Comparison of ENCODE assay signal across 13 cellular contexts in the genomic region with DNA sequence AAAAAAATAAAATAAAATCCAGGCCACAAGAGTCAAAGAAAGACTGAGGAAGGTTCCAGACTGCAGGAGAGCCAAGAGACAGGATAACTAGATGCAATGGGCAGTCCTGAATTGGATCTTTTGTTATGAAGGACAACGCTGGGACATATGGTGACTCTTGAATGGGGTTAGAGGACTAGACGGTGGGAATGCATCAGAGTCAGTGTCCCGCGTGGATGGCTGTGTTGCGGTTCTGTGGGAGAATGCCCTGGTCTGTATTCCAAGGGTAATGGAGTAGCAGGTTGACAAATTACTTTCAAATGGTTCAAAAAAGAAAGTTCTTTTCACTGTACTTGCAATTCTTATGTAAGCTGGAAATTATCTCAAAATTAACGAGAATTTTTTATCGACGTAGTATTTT. TPM values are rescaled to one million over a fixed set of nuclear protein-coding genes. Genes with fewer than 3 reads are reported as not detected.
DNase-seq lines count a peak whose midpoint lies in the region; ATAC-seq, FAIRE-seq and TF ChIP-seq lines count a peak whose summit lies in the region.
"Had no signal": no experiment of that assay in that cellular context is flagged by ENCODE, and none has a peak within 500 bp of the region (broad histone marks: within the 10 kb centered on the region; RNA-seq: fewer than 3 reads in every experiment).

No MANE protein-coding gene starts in this region.

- no peak for TF ChIP-seq POLR2A in GM12891 (IDR thresholded peaks at IDR 0.05; ENCODE audit: low read depth, low read length)

- 96% methylated on average over 8 of the region's 8 CpGs for WGBS in mammary epithelial cell (ENCODE audit: low coverage, missing lambda C conversion rate)

- H3K9me2 ChIP-seq in Loucy (replicated peaks; ENCODE audit: low read depth, low read length): no peaks in the 10 kb centered on the region

- H3K9ac ChIP-seq in Loucy (ENCODE audit: low read depth, low read length, poor library complexity, severe bottlenecking) (peak overlapping the region; percentile 69), mammary epithelial cell (ENCODE audit: insufficient read depth, low read length) (no peak overlapping the region)

- BruUV-seq in mammary epithelial cell (replicated peaks; lab: Mats Ljungman, UMichigan): no TSS peak

- no peak for ATAC-seq in stimulated activated naive B cell treated with anti-CD40 and anti-IgM and Interleukin-4, amounts not matched to agents 10 μg/mL and 1 μg/mL and 100 μg/mL, for 72 hours (replicated peaks)
- ATAC-seq in GM21447 (IDR thresholded peaks at IDR 0.05; ENCODE audit: unreplicated experiment): no peak
- ATAC-seq: left colon had no signal

- dilution Hi-C loops in mammary epithelial cell (cut with HindIII; ENCODE audit: low sequenced_read_pairs): loop anchor here (10.0 kb wide), 1 partner anchor 258 kb away; the partner anchor contains the start of genes ALKBH2 and UNG

- H3K4me3 Mint-ChIP-seq in nephron progenitor cell: no peak overlapping the region
- H3K4me3 Mint-ChIP-seq in stimulated activated naive B cell treated with anti-CD40 and anti-IgM and Interleukin-4, amounts not matched to agents 10 μg/mL and 1 μg/mL and 100 μg/mL, for 72 hours: no peak overlapping the region

- H2AFZ ChIP-seq in ACC112 (ENCODE audit: low read length, unreplicated experiment): no peak overlapping the region
- no peak overlapping the region for H2AFZ ChIP-seq in Loucy (ENCODE audit: low read length)
- no peak overlapping the region for H2AFZ ChIP-seq in mammary epithelial cell (ENCODE audit: low read depth, low read length)

- no peaks in the 10 kb centered on the region for H3K9me3 Mint-ChIP-seq in nephron progenitor cell
- H3K9me3 Mint-ChIP-seq in stimulated activated naive B cell treated with anti-CD40 and anti-IgM and Interleukin-4, amounts not matched to agents 10 μg/mL and 1 μg/mL and 100 μg/mL, for 72 hours: no peaks in the 10 kb centered on the region

- peaks cover 84% of the 10 kb centered on the region for H3K4me1 ChIP-seq in ACC112 (ENCODE audit: control insufficient read depth, insufficient read depth, low read length, unreplicated experiment)
- H3K4me1 ChIP-seq in Loucy (ENCODE audit: insufficient read depth, low read length, poor library complexity, severe bottlenecking): peaks cover 49% of the 10 kb centered on the region
- peaks cover 85% of the 10 kb centered on the region for H3K4me1 ChIP-seq in mammary epithelial cell (ENCODE audit: insufficient read depth, low read length)

- in situ Hi-C loops in mammary epithelial cell (cut with MboI; ENCODE audit: low sequenced_read_pairs in 2 of 2): no loop called here

- H3K4me3 ChIP-seq in ACC112 (ENCODE audit: low read depth, low read length) (peak overlapping the region; percentile 10; the same call in 1 of the 2 replicates), Loucy (ENCODE audit: low read length, poor library complexity, severe bottlenecking) (no peak overlapping the region), mammary epithelial cell (replicated peaks in 1 of 3; ENCODE audit: insufficient read depth in 1 of 3, low read depth in 2 of 3, low read length in 3 of 3) (no peak overlapping the region)

- peak overlapping the region; percentile 99 for H3K27ac ChIP-seq in ACC112 (ENCODE audit: low read depth, low read length)
- peak overlapping the region; percentile 97 for H3K27ac ChIP-seq in mammary epithelial cell (ENCODE audit: insufficient read depth, low read depth, low read length)

- FAIRE-seq in GM12891 (lab: Jason Lieb, UNC): no peak
- FAIRE-seq: GM12892 had no signal

- H3K27me3 ChIP-seq in ACC112 (ENCODE audit: insufficient read depth, low read length): no peaks in the 10 kb centered on the region
- H3K27me3 ChIP-seq in Loucy (ENCODE audit: insufficient read depth, low read length, poor library complexity, severe bottlenecking): no peaks in the 10 kb centered on the region
- H3K27me3 ChIP-seq in mammary epithelial cell (ENCODE audit: insufficient read depth, low read length): no peaks in the 10 kb centered on the region

- no peaks in the 10 kb centered on the region for H4K20me1 ChIP-seq in Loucy (ENCODE audit: insufficient read depth, low read length, poor library complexity, severe bottlenecking)
- H4K20me1 ChIP-seq in mammary epithelial cell (ENCODE audit: insufficient read depth, low read length): no peaks in the 10 kb centered on the region

- peak overlapping the region; percentile 71 for H3K27ac Mint-ChIP-seq in nephron progenitor cell
- H3K27ac Mint-ChIP-seq in stimulated activated naive B cell treated with anti-CD40 and anti-IgM and Interleukin-4, amounts not matched to agents 10 μg/mL and 1 μg/mL and 100 μg/mL, for 72 hours: no peak overlapping the region

- peaks cover 26% of the 10 kb centered on the region; the same call in 1 of the 2 replicates for H3K36me3 ChIP-seq in ACC112 (ENCODE audit: insufficient read depth, low read length)
- H3K36me3 ChIP-seq in Loucy (ENCODE audit: insufficient read depth, low read length): peaks cover 24% of the 10 kb centered on the region; the same call in 1 of the 2 replicates
- peaks cover 13% of the 10 kb centered on the region for H3K36me3 ChIP-seq in mammary epithelial cell (ENCODE audit: insufficient read depth, low read length)

- H3K4me2 ChIP-seq in Loucy (ENCODE audit: low read depth, low read length, poor library complexity, severe bottlenecking) (peak overlapping the region; percentile 59), mammary epithelial cell (ENCODE audit: insufficient read depth, low read depth, low read length) (no peak overlapping the region)

- intact Hi-C loops in mammary epithelial cell (cut with micrococcal nuclease): no loop called here

- H3F3A ChIP-seq in Loucy (ENCODE audit: low read depth): peaks cover 6% of the 10 kb centered on the region; the same call in 1 of the 2 replicates

- CTCF ChIA-PET in mammary epithelial cell (lab: Charles Lee; ENCODE audit: low non-redundant PET): no interaction called here

- peaks cover 52% of the 10 kb centered on the region for H3K36me3 Mint-ChIP-seq in nephron progenitor cell (ENCODE audit: low read depth)
- H3K36me3 Mint-ChIP-seq in stimulated activated naive B cell treated with anti-CD40 and anti-IgM and Interleukin-4, amounts not matched to agents 10 μg/mL and 1 μg/mL and 100 μg/mL, for 72 hours: peaks cover 31 to 49% of the 10 kb centered on the region in 2 donors

- TF ChIP-seq CTCF in Loucy (conservative IDR thresholded peaks at IDR 0.05; ENCODE audit: low read length) (no peak), mammary epithelial cell (conservative IDR thresholded peaks at IDR 0.05 in 1 of 2, IDR thresholded peaks at IDR 0.05 in 1 of 2; ENCODE audit: extremely low read depth in 1 of 2, insufficient read depth in 1 of 2, low read depth in 1 of 2, low read length in 2 of 2) (no peak), nephron progenitor cell (IDR thresholded peaks at IDR 0.05) (no peak)

- H3K79me2 ChIP-seq in ACC112 (ENCODE audit: control insufficient read depth, insufficient read depth, low read length, unreplicated experiment): peaks cover 62% of the 10 kb centered on the region
- H3K79me2 ChIP-seq in Loucy (ENCODE audit: insufficient read depth, low read length): peaks cover 52% of the 10 kb centered on the region
- peaks cover 69% of the 10 kb centered on the region for H3K79me2 ChIP-seq in mammary epithelial cell (ENCODE audit: insufficient read depth, low read length)

- H3K9me3 ChIP-seq in Loucy (ENCODE audit: insufficient read depth, low read depth, low read length): no peaks in the 10 kb centered on the region
- H3K9me3 ChIP-seq in mammary epithelial cell (replicated peaks; ENCODE audit: insufficient read depth, low read length): no peaks in the 10 kb centered on the region

- no peak for DNase-seq in mammary epithelial cell
- DNase-seq in nephron progenitor cell: no peak
- no peak for DNase-seq in stimulated activated naive B cell treated with anti-CD40 and anti-IgM and Interleukin-4, amounts not matched to agents 10 μg/mL and 1 μg/mL and 100 μg/mL, for 72 hours
- DNase-seq in GM12891 (ENCODE audit: insufficient read length, low spot score): no peak
- DNase-seq in NCI-H774 (lab: John Stamatoyannopoulos, UW): no peak
- DNase-seq: activated naive CD4-positive, alpha-beta T cell treated with anti-CD3 and anti-CD28 coated beads, Interleukin-2, amount 50 U/mL, for 16 hours; left colon had no signal

- H3K4me1 Mint-ChIP-seq in nephron progenitor cell: peaks cover 45% of the 10 kb centered on the region
- H3K4me1 Mint-ChIP-seq in stimulated activated naive B cell treated with anti-CD40 and anti-IgM and Interleukin-4, amounts not matched to agents 10 μg/mL and 1 μg/mL and 100 μg/mL, for 72 hours: peaks cover 20 to 31% of the 10 kb centered on the region in 2 donors

- no peaks in the 10 kb centered on the region for H3K27me3 Mint-ChIP-seq in nephron progenitor cell (ENCODE audit: low read depth, poor library complexity)
- no peaks in the 10 kb centered on the region for H3K27me3 Mint-ChIP-seq in stimulated activated naive B cell treated with anti-CD40 and anti-IgM and Interleukin-4, amounts not matched to agents 10 μg/mL and 1 μg/mL and 100 μg/mL, for 72 hours

TF ChIP-seq in GM12891, 5 proteins besides CTCF, POLR2A, EP300 and RAD21:
- TF ChIP-seq POLR2AphosphoS5 (IDR thresholded peaks at IDR 0.05; ENCODE audit: low read depth, low read length) (no peak), TAF1 (IDR thresholded peaks at IDR 0.05; ENCODE audit: low read depth, low read length) (no peak), POU2F2 (IDR thresholded peaks at IDR 0.05; ENCODE audit: low read depth, low read length) (no peak), PAX5 (IDR thresholded peaks at IDR 0.05; ENCODE audit: insufficient read depth, low read length, severe bottlenecking) (no peak), SPI1 (IDR thresholded peaks at IDR 0.05; ENCODE audit: low read depth, low read length) (no peak)

RNA-seq across cellular contexts. Expression of gene SSH1, which starts 20.1 kb away (rescaled TPM):
- total RNA-seq in mammary epithelial cell: 10 to 100 TPM; 29.3 to 88.6 TPM
- 20.8 TPM for polyA plus RNA-seq in mammary epithelial cell
- polyA minus RNA-seq in mammary epithelial cell: 43.7 TPM
- polyA plus RNA-seq in GM12891 (2012; ENCODE audit: low read depth, missing spikeins): 10.2 TPM

RNA-seq across cellular contexts. Expression of gene DAO, which starts 42.7 kb away (rescaled TPM):
- total RNA-seq in mammary epithelial cell: not detected
- polyA plus RNA-seq in mammary epithelial cell: not detected
- not detected for polyA minus RNA-seq in mammary epithelial cell
- not detected for polyA plus RNA-seq in GM12891 (2012; ENCODE audit: low read depth, missing spikeins)
- total RNA-seq: LHCN-M2, temporal lobe had no signal
